Comparison of ENCODE assay signal across 29 cellular contexts in the genomic region with DNA sequence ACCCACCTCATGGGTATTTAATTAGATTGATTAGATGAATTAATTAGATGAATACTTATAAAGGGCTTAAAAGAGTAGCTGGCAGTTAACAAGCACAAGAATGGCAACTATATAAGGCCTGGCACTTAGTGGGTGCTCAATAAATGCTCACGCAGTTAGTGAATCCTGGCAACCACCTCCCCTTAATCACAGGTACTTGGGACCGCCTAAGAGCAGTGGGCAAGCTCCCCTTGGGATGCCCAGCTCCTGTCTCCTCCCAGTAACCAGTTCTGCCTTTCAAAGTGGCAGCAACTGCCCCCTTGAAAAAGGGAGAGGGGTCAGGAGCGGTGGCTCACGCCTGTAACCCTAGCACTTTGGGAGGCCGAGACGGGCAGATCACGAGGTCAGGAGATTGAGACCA. TPM values are rescaled to one million over a fixed set of nuclear protein-coding genes. Genes with fewer than 3 reads are reported as not detected.
DNase-seq lines count a peak whose midpoint lies in the region; TF ChIP-seq lines count a peak whose summit lies in the region.
"Had no signal": no experiment of that assay in that cellular context is flagged by ENCODE, and none has a peak within 500 bp of the region (broad histone marks: within the 10 kb centered on the region; RNA-seq: fewer than 3 reads in every experiment).

No MANE protein-coding gene starts in this region.

- 95 to 98% methylated on average over 7 of the region's 7 CpGs for WGBS in lower leg skin, 2 donors

- H3K27me3 Mint-ChIP-seq in osteocyte (ENCODE audit: unreplicated experiment): peaks cover 9% of the 10 kb centered on the region
- H3K27me3 Mint-ChIP-seq: CD4-positive, alpha-beta T cell; CD4-positive, CD25-positive, alpha-beta regulatory T cell had no signal

- no peak for TF ChIP-seq POLR2A in lower leg skin (IDR thresholded peaks at IDR 0.05)

- intact Hi-C loops in lower leg skin (cut with DNase I; ENCODE audit: low total_unique reads): no loop called here

- no peak overlapping the region for H3K27ac Mint-ChIP-seq in osteocyte (ENCODE audit: unreplicated experiment)
- H3K27ac Mint-ChIP-seq: B cell; CD4-positive, alpha-beta memory T cell; CD4-positive, alpha-beta T cell; CD4-positive, CD25-positive, alpha-beta regulatory T cell; CD8-positive, alpha-beta memory T cell; CD8-positive, alpha-beta T cell had no signal

- no peaks in the 10 kb centered on the region for H3K4me1 Mint-ChIP-seq in osteocyte (ENCODE audit: unreplicated experiment)
- H3K4me1 Mint-ChIP-seq: B cell, CD14-positive monocyte had no signal

- TF ChIP-seq CTCF in osteocyte (IDR thresholded peaks at IDR 0.05) (no peak), lower leg skin (IDR thresholded peaks at IDR 0.05) (no peak)

- no peak overlapping the region for H3K4me3 Mint-ChIP-seq in osteocyte (ENCODE audit: unreplicated experiment)
- H3K4me3 Mint-ChIP-seq: B cell; CD14-positive monocyte; CD4-positive, alpha-beta memory T cell; CD4-positive, alpha-beta T cell; CD4-positive, CD25-positive, alpha-beta regulatory T cell; CD8-positive, alpha-beta memory T cell; CD8-positive, alpha-beta T cell had no signal

- no peaks in the 10 kb centered on the region for H3K9me3 Mint-ChIP-seq in osteocyte (ENCODE audit: unreplicated experiment)
- H3K9me3 Mint-ChIP-seq: CD4-positive, alpha-beta T cell; CD8-positive, alpha-beta T cell had no signal

- DNase-seq in osteocyte (ENCODE audit: extremely low spot score, unreplicated experiment) (peak; percentile 64), lower leg skin (ENCODE audit: low spot score in 2 of 2) (no peak)
- DNase-seq: 8988T; ACHN; AML-193; BE2C; C1 segment of cervical spinal cord; Caco-2; Calu3; CD4-positive, alpha-beta memory T cell; CD4-positive, alpha-beta T cell; CD4-positive, CD25-positive, alpha-beta regulatory T cell; CD8-positive, alpha-beta memory T cell; CD8-positive, alpha-beta T cell; COR-L47; DMS 273 treated with DMSO at 0.1 percent for 48 hours; DMS153; DMS53; DMS79; DMS79 treated with DMSO at 0.1 percent for 48 hours; DND-41; EL had no signal

- H3K4me3 ChIP-seq in lower leg skin (ENCODE audit: low read depth, poor library complexity, severe bottlenecking): no peak overlapping the region
- H3K4me3 ChIP-seq: A549; BLaER1; BLaER1 treated with 17β-estradiol and CSF1 and Interleukin-3, amounts not matched to agents 10 nM and 100 nM had no signal

- no peaks in the 10 kb centered on the region for H3K36me3 Mint-ChIP-seq in osteocyte (ENCODE audit: unreplicated experiment)
- H3K36me3 Mint-ChIP-seq: CD14-positive monocyte; CD4-positive, alpha-beta memory T cell; CD4-positive, CD25-positive, alpha-beta regulatory T cell; CD8-positive, alpha-beta memory T cell; CD8-positive, alpha-beta T cell had no signal

RNA-seq across cellular contexts. Expression of a gene that starts 4.6 kb away (rescaled TPM):
- not detected in 2 replicates for total RNA-seq in osteocyte
- total RNA-seq in lower leg skin: not detected
- total RNA-seq: A172; A673; B cell; Caco-2; Calu3; CD4-positive, alpha-beta memory T cell; CD4-positive, alpha-beta T cell; CD4-positive, CD25-positive, alpha-beta regulatory T cell; CD8-positive, alpha-beta memory T cell; CD8-positive, alpha-beta T cell had no signal
